Comparison of ENCODE assay signal across 8 cellular contexts in the genomic region with DNA sequence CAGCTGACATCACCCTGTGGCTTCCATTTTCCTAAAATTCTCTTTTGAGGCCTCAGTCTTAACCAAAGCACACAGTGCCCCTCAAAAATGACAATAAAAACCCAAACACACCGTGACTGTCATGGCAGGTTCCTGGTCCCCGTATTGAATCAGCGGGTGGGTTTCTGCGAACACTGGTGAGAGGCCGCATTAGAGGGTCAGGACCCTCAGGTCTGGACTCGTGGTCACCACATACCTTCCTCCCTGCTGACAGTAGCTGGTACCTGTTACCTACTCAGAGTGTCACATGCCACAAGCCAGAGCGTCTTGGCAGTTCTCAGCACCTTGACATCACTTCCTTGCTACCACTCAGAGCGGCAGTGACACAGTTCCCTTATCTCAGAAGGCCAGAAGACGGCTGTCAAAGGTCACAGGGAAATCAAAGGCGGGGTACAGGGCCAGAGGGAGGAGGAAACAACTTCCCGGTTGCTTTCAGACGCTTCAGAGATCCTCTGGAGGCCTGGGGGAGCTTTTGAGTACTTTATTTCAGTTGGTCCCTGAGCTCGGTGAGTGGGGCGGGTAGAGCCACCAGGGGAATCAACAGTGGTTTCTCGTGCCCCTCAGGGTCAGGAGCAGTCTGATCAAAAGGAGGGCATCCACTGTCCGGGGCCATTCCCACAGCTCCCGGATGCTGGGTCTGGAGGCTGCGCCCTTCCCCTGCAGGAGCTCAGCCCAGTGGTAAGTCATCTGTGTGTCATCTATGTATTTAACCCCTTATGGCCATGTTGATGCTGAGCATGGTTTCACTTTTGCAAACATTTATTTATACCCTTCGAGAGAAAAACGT. TPM values are rescaled to one million over a fixed set of nuclear protein-coding genes. Genes with fewer than 3 reads are reported as not detected.
DNase-seq lines count a peak whose midpoint lies in the region; ATAC-seq and TF ChIP-seq lines count a peak whose summit lies in the region.

A gene (minus strand): TSS at position 281 of the 826 bp plus-strand sequence.
A gene with protein sequence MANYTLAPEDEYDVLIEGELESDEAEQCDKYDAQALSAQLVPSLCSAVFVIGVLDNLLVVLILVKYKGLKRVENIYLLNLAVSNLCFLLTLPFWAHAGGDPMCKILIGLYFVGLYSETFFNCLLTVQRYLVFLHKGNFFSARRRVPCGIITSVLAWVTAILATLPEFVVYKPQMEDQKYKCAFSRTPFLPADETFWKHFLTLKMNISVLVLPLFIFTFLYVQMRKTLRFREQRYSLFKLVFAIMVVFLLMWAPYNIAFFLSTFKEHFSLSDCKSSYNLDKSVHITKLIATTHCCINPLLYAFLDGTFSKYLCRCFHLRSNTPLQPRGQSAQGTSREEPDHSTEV (plus strand): TSS at position 474 of the 826 bp plus-strand sequence. CDS start 821 bp downstream, outside the sequence.

- CTCF ChIA-PET in activated CD4-positive, alpha-beta memory T cell treated with anti-CD3 and anti-CD28 coated beads for 36 hours (lab: Charles Lee), result interaction anchor here (1.2 to 2.3 kb wide), 3 partner anchors 29 to 132 kb away, joined by 5 to 8 read pairs (median 5); no protein-coding TSS in a partner anchor

- H3K4me1 Mint-ChIP-seq in IgD-negative memory B cell, result peaks cover 7 to 23% (median 13%) of the 10 kb centered on the region in 3 donors
- H3K4me1 Mint-ChIP-seq in activated CD4-positive, alpha-beta memory T cell treated with anti-CD3 and anti-CD28 coated beads for 36 hours (ENCODE audit: low read depth), result peaks cover 13% of the 10 kb centered on the region

- H3K36me3 Mint-ChIP-seq in IgD-negative memory B cell, result peaks cover 1% of the 10 kb centered on the region
- no peaks in the 10 kb centered on the region for H3K36me3 Mint-ChIP-seq in activated CD4-positive, alpha-beta memory T cell treated with anti-CD3 and anti-CD28 coated beads for 36 hours

- peaks cover 6% of the 10 kb centered on the region for H3K27me3 Mint-ChIP-seq in IgD-negative memory B cell
- H3K27me3 Mint-ChIP-seq in activated CD4-positive, alpha-beta memory T cell treated with anti-CD3 and anti-CD28 coated beads for 36 hours, result peaks cover 4% of the 10 kb centered on the region

- H3K4me3 Mint-ChIP-seq in IgD-negative memory B cell, result peak within 1 kb of the TSS; percentile 78 to 93 (median 86)
- H3K4me3 Mint-ChIP-seq in activated CD4-positive, alpha-beta memory T cell treated with anti-CD3 and anti-CD28 coated beads for 36 hours, result peak within 1 kb of the TSS; percentile 64

- ATAC-seq in omental fat pad (ENCODE audit: low FRiP score), result peak; percentile 65

- no peak within 1 kb of the TSS for H3K4me3 ChIP-seq in fibroblast of mammary gland (ENCODE audit: control insufficient read depth, low read depth, low read length)

- TF ChIP-seq CTCF in fibroblast of mammary gland (conservative IDR thresholded peaks at IDR 0.05; ENCODE audit: control insufficient read depth, insufficient read depth, low read depth, low read length), result no peak
- no peak for TF ChIP-seq CTCF in omental fat pad (IDR thresholded peaks at IDR 0.05)

- H3K27ac Mint-ChIP-seq in IgD-negative memory B cell, result peak within 1 kb of the TSS; percentile 46 to 90 (median 73)
- peak within 1 kb of the TSS; percentile 64 for H3K27ac Mint-ChIP-seq in activated CD4-positive, alpha-beta memory T cell treated with anti-CD3 and anti-CD28 coated beads for 36 hours

- peak; percentile 88 to 94 for DNase-seq in AML-193 (lab: John Stamatoyannopoulos, UW)
- peak; percentile 55 for DNase-seq in activated CD4-positive, alpha-beta memory T cell treated with anti-CD3 and anti-CD28 coated beads for 36 hours
- DNase-seq in fibroblast of mammary gland (ENCODE audit: low read depth), result peak; percentile 12
- no peak for DNase-seq in omental fat pad (ENCODE audit: low spot score)
- DNase-seq in ureter (ENCODE audit: low spot score), result peak; percentile 77
- DNase-seq in NCI-H187 treated with DMSO at 0.1 percent for 48 hours (lab: John Stamatoyannopoulos, UW), result no peak
- no peak for DNase-seq in NCI-H2196 treated with DMSO at 0.1 percent for 48 hours (lab: John Stamatoyannopoulos, UW; ENCODE audit: unreplicated experiment)

- intact Hi-C loops in activated CD4-positive, alpha-beta memory T cell treated with anti-CD3 and anti-CD28 coated beads for 36 hours (cut with micrococcal nuclease), result no loop called here

- POLR2A ChIA-PET in activated CD4-positive, alpha-beta memory T cell treated with anti-CD3 and anti-CD28 coated beads for 36 hours (lab: Charles Lee), result interaction anchor here (1.0 to 1.1 kb wide), 2 partner anchors 38 to 122 kb away, joined by 3 read pairs; no protein-coding TSS in a partner anchor

- H3K9me3 Mint-ChIP-seq in IgD-negative memory B cell, result peaks cover 2 to 4% (median 3%) of the 10 kb centered on the region in 3 donors
- peaks cover 4% of the 10 kb centered on the region for H3K9me3 Mint-ChIP-seq in activated CD4-positive, alpha-beta memory T cell treated with anti-CD3 and anti-CD28 coated beads for 36 hours

RNA-seq across cellular contexts. Expression of the second gene that starts in this region (rescaled TPM):
- polyA plus RNA-seq in IgD-negative memory B cell, result 1.3 TPM
- 1 to 10 TPM; 1.3 to 1.4 TPM for total RNA-seq in activated CD4-positive, alpha-beta memory T cell treated with anti-CD3 and anti-CD28 coated beads for 36 hours
- total RNA-seq in omental fat pad (10 to 100 TPM in 3 of 4 donors, 1 to 10 TPM in 1; 6.8 to 17.8 (median 12.8) TPM), ureter (6.3 TPM)

Comparison
In these comparisons a context has a peak if more than half of its experiments do, and no peak if none do; other contexts are left out.
1. DNase-seq: peak in AML-193 (2 of 2), activated CD4-positive, alpha-beta memory T cell treated with anti-CD3 and anti-CD28 coated beads for 36 hours (single experiment), fibroblast of mammary gland (single experiment) and ureter (single experiment); none in omental fat pad (single experiment), NCI-H187 treated with DMSO at 0.1 percent for 48 hours (single experiment) and NCI-H2196 treated with DMSO at 0.1 percent for 48 hours (single experiment).